In genomic region chr1:162003825-162004205, GRCh38 we compare ENCODE assay signal across 8 cellular contexts. TPM values are rescaled to one million over a fixed set of nuclear protein-coding genes. Genes with fewer than 3 reads are reported as not detected.
A peak's percentile ranks its signal among the peaks of the same experiment; 100 is the strongest.
DNase-seq lines count a peak whose midpoint lies in the region; ATAC-seq and TF ChIP-seq lines count a peak whose summit lies in the region.

No MANE protein-coding gene starts in this region.

- no peak overlapping the region for H3K27ac Mint-ChIP-seq in naive thymus-derived CD4-positive, alpha-beta T cell
- H3K27ac Mint-ChIP-seq in H9: peak overlapping the region in 1 of 3 experiments; percentile 61; a peak in 2 of 7 replicates

- H4K20me1 ChIP-seq in H9 (ENCODE audit: control insufficient read depth, insufficient read depth, insufficient read length): no peaks in the 10 kb centered on the region

- H4K8ac ChIP-seq in H9 (replicated peaks; ENCODE audit: insufficient read length, low read depth, low read length): no peak overlapping the region

- no peak overlapping the region for H2BK5ac ChIP-seq in H9 (ENCODE audit: insufficient read length, low read length)

- H3K4me1 Mint-ChIP-seq in naive thymus-derived CD4-positive, alpha-beta T cell: peaks cover 4 to 21% (median 11%) of the 10 kb centered on the region in 7 donors
- peaks cover 7 to 13% of the 10 kb centered on the region in 2 experiments for H3K4me1 Mint-ChIP-seq in H9

- no peak overlapping the region for H3K23ac ChIP-seq in H9 (ENCODE audit: insufficient read length, low read depth, low read length)

- no peak overlapping the region for H3K4me3 Mint-ChIP-seq in naive thymus-derived CD4-positive, alpha-beta T cell
- H3K4me3 Mint-ChIP-seq in H9: no peak overlapping the region

- no peak overlapping the region for H3K14ac ChIP-seq in H9 (ENCODE audit: insufficient read depth, low read length)

- no peaks in the 10 kb centered on the region for H3K27me3 ChIP-seq in naive thymus-derived CD4-positive, alpha-beta T cell (ENCODE audit: control insufficient read depth in 2 of 2, insufficient read depth in 2 of 2, low read length in 2 of 2)
- no peaks in the 10 kb centered on the region for H3K27me3 ChIP-seq in H9 (ENCODE audit: insufficient read depth, low read length)

- no peak overlapping the region for H3K4me2 ChIP-seq in H9 (ENCODE audit: insufficient read depth, insufficient read length, low read length)

- H2BK120ac ChIP-seq in H9 (ENCODE audit: low read depth, low read length, poor library complexity, severe bottlenecking): no peak overlapping the region

- H3K27ac ChIP-seq in coronary artery: peak overlapping the region in 1 of 2 donors; percentile 70
- no peak overlapping the region for H3K27ac ChIP-seq in naive thymus-derived CD4-positive, alpha-beta T cell (ENCODE audit: low read depth, low read length)
- H3K27ac ChIP-seq in H9 (ENCODE audit: insufficient read length, low read depth, low read length): no peak overlapping the region

- no peak overlapping the region for H2BK15ac ChIP-seq in H9 (ENCODE audit: low read depth, low read length)

- no peak overlapping the region for H2BK12ac ChIP-seq in H9 (ENCODE audit: insufficient read length, low read depth, low read length)

- POLR2A ChIA-PET in naive thymus-derived CD4-positive, alpha-beta T cell (lab: Charles Lee): no interaction called here

- H4K5ac ChIP-seq in H9 (ENCODE audit: insufficient read length, low read depth, low read length): no peak overlapping the region

- H3T11ph ChIP-seq in H9 (ENCODE audit: low read length): no peak overlapping the region

- no peaks in the 10 kb centered on the region for H3K4me1 ChIP-seq in naive thymus-derived CD4-positive, alpha-beta T cell (ENCODE audit: control insufficient read depth in 2 of 2, insufficient read depth in 2 of 2, low read length in 2 of 2)
- no peaks in the 10 kb centered on the region; the same call in 1 of the 2 replicates for H3K4me1 ChIP-seq in H9 (ENCODE audit: insufficient read depth, low read length)

- H4K91ac ChIP-seq in H9 (ENCODE audit: insufficient read length, low read depth, low read length): no peak overlapping the region

- ATAC-seq in naive thymus-derived CD4-positive, alpha-beta T cell: peak; percentile 70

- H3K9me3 ChIP-seq in naive thymus-derived CD4-positive, alpha-beta T cell (ENCODE audit: control insufficient read depth in 2 of 3, low read length in 3 of 3): no peaks in the 10 kb centered on the region
- H3K9me3 ChIP-seq in H9 (ENCODE audit: control insufficient read depth, low read depth, low read length): no peaks in the 10 kb centered on the region

- no peak overlapping the region for H2AFZ ChIP-seq in H9 (ENCODE audit: low read length)

- CTCF ChIA-PET in naive thymus-derived CD4-positive, alpha-beta T cell (lab: Charles Lee): no interaction called here

- peaks cover 0 to 6% (median 3%) of the 10 kb centered on the region in 5 donors for H3K27me3 Mint-ChIP-seq in naive thymus-derived CD4-positive, alpha-beta T cell
- no peaks in the 10 kb centered on the region for H3K27me3 Mint-ChIP-seq in H9 (ENCODE audit: low read depth)

- no peak overlapping the region for H3K56ac ChIP-seq in H9 (ENCODE audit: insufficient read length, low read depth, low read length)

- H3K4ac ChIP-seq in H9 (ENCODE audit: low read depth, low read length): no peak overlapping the region

- no peaks in the 10 kb centered on the region for H3K79me2 ChIP-seq in H9 (ENCODE audit: insufficient read depth, low read length)

- no peak overlapping the region for H2BK20ac ChIP-seq in H9 (ENCODE audit: low read depth, low read length, poor library complexity, severe bottlenecking)

- H3K36me3 ChIP-seq in naive thymus-derived CD4-positive, alpha-beta T cell (ENCODE audit: control insufficient read depth in 2 of 3, insufficient read depth in 3 of 3, low read length in 3 of 3): no peaks in the 10 kb centered on the region

- TF ChIP-seq CTCF in coronary artery (IDR thresholded peaks at IDR 0.05) (no peak), H9 (conservative IDR thresholded peaks at IDR 0.05) (no peak)

- H3K79me1 ChIP-seq in H9 (ENCODE audit: insufficient read depth, low read depth, low read length, poor library complexity, severe bottlenecking): no peaks in the 10 kb centered on the region

- no CpG with 5 or more reads among the region's 6 CpGs for WGBS in H9 (ENCODE audit: extremely low coverage, insufficient read length, low lambda C conversion rate)

- peaks cover 0 to 2% (median 0%) of the 10 kb centered on the region in 11 donors for H3K9me3 Mint-ChIP-seq in naive thymus-derived CD4-positive, alpha-beta T cell
- no peaks in the 10 kb centered on the region for H3K9me3 Mint-ChIP-seq in H9

- H3K18ac ChIP-seq in H9 (ENCODE audit: insufficient read length, low read depth, low read length): no peak overlapping the region

- DNase-seq in COLO829 (ENCODE audit: low spot score) (peak; percentile 70), NCI-H2196 (lab: John Stamatoyannopoulos, UW; ENCODE audit: unreplicated experiment) (peak; percentile 61), coronary artery (ENCODE audit: low spot score) (no peak), H9 (no peak), LoVo (ENCODE audit: low spot score) (no peak), NCI-H774 (lab: John Stamatoyannopoulos, UW) (no peak)
- DNase-seq in naive thymus-derived CD4-positive, alpha-beta T cell: no peak
- DNase-seq in stimulated activated CD4-positive, alpha-beta T cell treated with anti-CD3 and anti-CD28 coated beads, Interleukin-1b, Interleukin-23, amount 100 ng/mL, for 48 hours: no peak

- H3K23me2 ChIP-seq in H9 (ENCODE audit: insufficient read length, low read depth, low read length, poor library complexity, severe bottlenecking): no peaks in the 10 kb centered on the region

- H3K36me3 Mint-ChIP-seq in naive thymus-derived CD4-positive, alpha-beta T cell: peaks cover 0 to 5% (median 0%) of the 10 kb centered on the region in 5 donors
- no peaks in the 10 kb centered on the region for H3K36me3 Mint-ChIP-seq in H9 (ENCODE audit: insufficient read depth in 1 of 3, low read depth in 3 of 3)

- H3K4me3 ChIP-seq in coronary artery: peak overlapping the region; percentile 39
- H3K4me3 ChIP-seq in naive thymus-derived CD4-positive, alpha-beta T cell (ENCODE audit: low read length): no peak overlapping the region

- no peak overlapping the region for H2AK5ac ChIP-seq in H9 (ENCODE audit: insufficient read length, low read length)

- H3K9ac ChIP-seq in H9 (ENCODE audit: extremely low read depth, insufficient read length, low read length): no peak overlapping the region

- intact Hi-C loops in naive thymus-derived CD4-positive, alpha-beta T cell (cut with micrococcal nuclease): no loop called here

RNA-seq across cellular contexts. Expression of gene OLFML2B, which starts 19.9 kb away (rescaled TPM):
- total RNA-seq in naive thymus-derived CD4-positive, alpha-beta T cell: under 1 TPM in 3 of 5 experiments, not detected in 2; 0.27 to 0.47 (median 0.35) TPM
- under 1 TPM; 0.07 to 0.24 TPM for polyA plus RNA-seq in naive thymus-derived CD4-positive, alpha-beta T cell
- 1.3 and 1.4 TPM in 2 replicates for total RNA-seq in H9 (2021)

Comparison
In these comparisons a context has a peak if more than half of its experiments do, and no peak if none do; other contexts are left out.
1. DNase-seq: peak in COLO829 (single experiment) and NCI-H2196 (single experiment); none in coronary artery (single experiment), naive thymus-derived CD4-positive, alpha-beta T cell (0 of 9), stimulated activated CD4-positive, alpha-beta T cell treated with anti-CD3 and anti-CD28 coated beads, Interleukin-1b, Interleukin-23, amount 100 ng/mL, for 48 hours (single experiment), H9 (single experiment), LoVo (single experiment) and NCI-H774 (single experiment).